ENCODE assay signal across 15 cellular contexts in genomic region chr18:3046216-3046808, GRCh38. TPM values are rescaled to one million over a fixed set of nuclear protein-coding genes. Genes with fewer than 3 reads are reported as not detected.
DNase-seq lines count a peak whose midpoint lies in the region; ATAC-seq and TF ChIP-seq lines count a peak whose summit lies in the region.
"Had no signal": no experiment of that assay in that cellular context is flagged by ENCODE, and none has a peak within 500 bp of the region (broad histone marks: within the 10 kb centered on the region; RNA-seq: fewer than 3 reads in every experiment).

No MANE protein-coding gene starts in this region.

- intact Hi-C loops in activated T-helper 2 cell treated with anti-CD3 and anti-CD28 coated beads, Interferon-gamma antibody, Interleukin-2, Interleukin-4, amounts not matched to agents 10 μg/mL and 5 μg/mL and 100 μg/mL, durations not matched to agents 14 hours and 24 hours and 36 hours (cut with micrococcal nuclease): loop anchor here (1.0 kb wide), 1 partner anchor 13 kb away; no protein-coding TSS in a partner anchor
- intact Hi-C loops in stomach (cut with DNase I; ENCODE audit: low total_unique reads): no loop called here

- H3K27ac ChIP-seq in stomach (peak overlapping the region in 4 of 5 donors; percentile 78 to 88 (median 80)), foreskin keratinocyte (no peak overlapping the region)
- H3K27ac ChIP-seq: esophagus muscularis mucosa, vagina had no signal

- H3K4me1 Mint-ChIP-seq in activated naive CD4-positive, alpha-beta T cell treated with anti-CD3 and anti-CD28 coated beads, Interleukin-2, amount 10 ng/mL, durations not matched to agents 7 days and 5 days: peaks cover 29% of the 10 kb centered on the region
- peaks cover 23% of the 10 kb centered on the region for H3K4me1 Mint-ChIP-seq in activated T-helper 2 cell treated with anti-CD3 and anti-CD28 coated beads, Interferon-gamma antibody, Interleukin-2, Interleukin-4, amounts not matched to agents 10 μg/mL and 5 μg/mL and 100 μg/mL, durations not matched to agents 14 hours and 24 hours and 36 hours (ENCODE audit: low read depth)

- H3K4me1 ChIP-seq in stomach (peaks cover 16 to 35% (median 24%) of the 10 kb centered on the region in 4 donors), foreskin keratinocyte (no peaks in the 10 kb centered on the region)
- H3K4me1 ChIP-seq: vagina had no signal

- TF ChIP-seq CTCF in stomach (IDR thresholded peaks at IDR 0.05) (no peak), foreskin keratinocyte (conservative IDR thresholded peaks at IDR 0.05) (no peak)

- H3K9me3 ChIP-seq in stomach: no peaks in the 10 kb centered on the region
- H3K9me3 ChIP-seq: esophagus muscularis mucosa, pancreas, vagina had no signal

- TF ChIP-seq POLR2A in stomach (IDR thresholded peaks at IDR 0.05): no peak

- CTCF ChIA-PET in activated naive CD4-positive, alpha-beta T cell treated with anti-CD3 and anti-CD28 coated beads, Interleukin-2, amount 10 ng/mL, durations not matched to agents 7 days and 5 days (lab: Charles Lee): interaction anchor here (1.0 kb wide), 1 partner anchor 17 kb away, joined by 5 read pairs; no protein-coding TSS in a partner anchor

- 56 to 72% (median 65%) methylated on average over 4 of the region's 4 CpGs for WGBS in stomach, 5 donors

- no peak for TF ChIP-seq EP300 in stomach (IDR thresholded peaks at IDR 0.05)

- no peak overlapping the region for H3K4me3 ChIP-seq in stomach
- H3K4me3 ChIP-seq: esophagus muscularis mucosa, pancreas, vagina had no signal

- no peak for DNase-seq in activated naive CD4-positive, alpha-beta T cell treated with anti-CD3 and anti-CD28 coated beads, Interleukin-2, amount 10 ng/mL, durations not matched to agents 7 days and 5 days
- no peak for DNase-seq in activated naive CD4-positive, alpha-beta T cell treated with Interleukin-2 at 50 U/mL for 16 hours
- DNase-seq in activated T-helper 2 cell treated with anti-CD3 and anti-CD28 coated beads, Interferon-gamma antibody, Interleukin-2, Interleukin-4, amounts not matched to agents 10 μg/mL and 5 μg/mL and 100 μg/mL, durations not matched to agents 14 hours and 24 hours and 36 hours (ENCODE audit: low spot score): no peak
- DNase-seq in stomach: no peak
- no peak for DNase-seq in foreskin keratinocyte
- DNase-seq in NCI-H748 treated with DMSO at 0.1 percent for 48 hours (lab: John Stamatoyannopoulos, UW): no peak
- DNase-seq: NCI-H1092 treated with DMSO at 0.1 percent for 48 hours; NCI-H446; pancreas; stimulated activated CD8-positive, alpha-beta memory T cell treated with anti-CD3 and anti-CD28 coated beads, Interleukin-4, amount 100 ng/mL, for 48 hours had no signal

- no peak overlapping the region for H3K4me3 Mint-ChIP-seq in activated naive CD4-positive, alpha-beta T cell treated with anti-CD3 and anti-CD28 coated beads, Interleukin-2, amount 10 ng/mL, durations not matched to agents 7 days and 5 days
- H3K4me3 Mint-ChIP-seq in activated T-helper 2 cell treated with anti-CD3 and anti-CD28 coated beads, Interferon-gamma antibody, Interleukin-2, Interleukin-4, amounts not matched to agents 10 μg/mL and 5 μg/mL and 100 μg/mL, durations not matched to agents 14 hours and 24 hours and 36 hours (ENCODE audit: low read depth): no peak overlapping the region
- H3K4me3 Mint-ChIP-seq: activated naive CD8-positive, alpha-beta T cell had no signal

- H3K27me3 ChIP-seq in stomach (no peaks in the 10 kb centered on the region), foreskin keratinocyte (no peaks in the 10 kb centered on the region)
- H3K27me3 ChIP-seq: esophagus muscularis mucosa, pancreas, vagina had no signal

- no peaks in the 10 kb centered on the region for H3K36me3 Mint-ChIP-seq in activated naive CD4-positive, alpha-beta T cell treated with anti-CD3 and anti-CD28 coated beads, Interleukin-2, amount 10 ng/mL, durations not matched to agents 7 days and 5 days
- no peaks in the 10 kb centered on the region for H3K36me3 Mint-ChIP-seq in activated T-helper 2 cell treated with anti-CD3 and anti-CD28 coated beads, Interferon-gamma antibody, Interleukin-2, Interleukin-4, amounts not matched to agents 10 μg/mL and 5 μg/mL and 100 μg/mL, durations not matched to agents 14 hours and 24 hours and 36 hours (ENCODE audit: low read depth)
- H3K36me3 Mint-ChIP-seq: activated naive CD8-positive, alpha-beta T cell had no signal

- H3K27me3 Mint-ChIP-seq in activated naive CD4-positive, alpha-beta T cell treated with anti-CD3 and anti-CD28 coated beads, Interleukin-2, amount 10 ng/mL, durations not matched to agents 7 days and 5 days: peaks cover 4% of the 10 kb centered on the region
- no peaks in the 10 kb centered on the region for H3K27me3 Mint-ChIP-seq in activated T-helper 2 cell treated with anti-CD3 and anti-CD28 coated beads, Interferon-gamma antibody, Interleukin-2, Interleukin-4, amounts not matched to agents 10 μg/mL and 5 μg/mL and 100 μg/mL, durations not matched to agents 14 hours and 24 hours and 36 hours (ENCODE audit: low read depth)
- H3K27me3 Mint-ChIP-seq: activated naive CD8-positive, alpha-beta T cell had no signal

- H3K9me3 Mint-ChIP-seq in activated naive CD4-positive, alpha-beta T cell treated with anti-CD3 and anti-CD28 coated beads, Interleukin-2, amount 10 ng/mL, durations not matched to agents 7 days and 5 days: no peaks in the 10 kb centered on the region
- H3K9me3 Mint-ChIP-seq in activated T-helper 2 cell treated with anti-CD3 and anti-CD28 coated beads, Interferon-gamma antibody, Interleukin-2, Interleukin-4, amounts not matched to agents 10 μg/mL and 5 μg/mL and 100 μg/mL, durations not matched to agents 14 hours and 24 hours and 36 hours: no peaks in the 10 kb centered on the region

- ATAC-seq in HG02798 (IDR thresholded peaks at IDR 0.05; ENCODE audit: poor library complexity, unreplicated experiment) (peak; percentile 42), foreskin keratinocyte (no peak), GM21619 (IDR thresholded peaks at IDR 0.05; ENCODE audit: unreplicated experiment) (no peak)

- peak overlapping the region; percentile 79 for H3K27ac Mint-ChIP-seq in activated naive CD4-positive, alpha-beta T cell treated with anti-CD3 and anti-CD28 coated beads, Interleukin-2, amount 10 ng/mL, durations not matched to agents 7 days and 5 days
- H3K27ac Mint-ChIP-seq in activated T-helper 2 cell treated with anti-CD3 and anti-CD28 coated beads, Interferon-gamma antibody, Interleukin-2, Interleukin-4, amounts not matched to agents 10 μg/mL and 5 μg/mL and 100 μg/mL, durations not matched to agents 14 hours and 24 hours and 36 hours: peak overlapping the region; percentile 50
- H3K27ac Mint-ChIP-seq: activated naive CD8-positive, alpha-beta T cell had no signal

- H3K36me3 ChIP-seq in stomach: no peaks in the 10 kb centered on the region
- H3K36me3 ChIP-seq: esophagus muscularis mucosa, pancreas, vagina had no signal

RNA-seq across cellular contexts. Expression of gene LPIN2, which starts 33.4 kb away (rescaled TPM):
- 87.9 and 95.9 TPM in 2 replicates for total RNA-seq in activated T-helper 2 cell treated with anti-CD3 and anti-CD28 coated beads, Interferon-gamma antibody, Interleukin-2, Interleukin-4, amounts not matched to agents 10 μg/mL and 5 μg/mL and 100 μg/mL, durations not matched to agents 14 hours and 24 hours and 36 hours
- total RNA-seq in stomach (10 to 100 TPM in 4 of 5 donors, 1 to 10 TPM in 1; 9.3 to 86.8 (median 13.4) TPM), foreskin keratinocyte (6.6 and 7.3 TPM in 2 replicates)
- polyA plus RNA-seq in stomach (10 to 100 TPM in 2 of 3 donors, 1 to 10 TPM in 1; 4.0 to 42.8 (median 12.5) TPM), foreskin keratinocyte (1.5 and 1.6 TPM in 2 replicates)
